ENCODE assay signal across 19 cellular contexts in genomic region chr2:204535764-204536163, GRCh38. TPM values are rescaled to one million over a fixed set of nuclear protein-coding genes. Genes with fewer than 3 reads are reported as not detected.
DNase-seq lines count a peak whose midpoint lies in the region; ATAC-seq, FAIRE-seq and TF ChIP-seq lines count a peak whose summit lies in the region.
"Had no signal": no experiment of that assay in that cellular context is flagged by ENCODE, and none has a peak within 500 bp of the region (broad histone marks: within the 10 kb centered on the region; RNA-seq: fewer than 3 reads in every experiment).

No MANE protein-coding gene starts in this region.

- H4K8ac ChIP-seq in trophoblast cell (ENCODE audit: low read depth, low read length): no peak overlapping the region

- H2AK5ac ChIP-seq in trophoblast cell (ENCODE audit: low read length): no peak overlapping the region

- H3K27ac ChIP-seq in trophoblast cell (ENCODE audit: low read depth, low read length) (no peak overlapping the region), SJCRH30 (no peak overlapping the region)
- H3K27ac ChIP-seq: 22Rv1, A549, C4-2B had no signal

- TF ChIP-seq CTCF in bronchial epithelial cell (IDR thresholded peaks at IDR 0.05; ENCODE audit: insufficient read depth, low read length, severe bottlenecking): no peak

- H4K12ac ChIP-seq in trophoblast cell (ENCODE audit: low read depth, low read length): no peak overlapping the region

- no peaks in the 10 kb centered on the region for H3K79me1 ChIP-seq in trophoblast cell (ENCODE audit: low read length)

- no CpG with 5 or more reads among the region's 1 CpG for WGBS in trophoblast cell (ENCODE audit: extremely low coverage, insufficient coverage, insufficient read length)

- H3K4me1 ChIP-seq in trophoblast cell (ENCODE audit: control insufficient read depth in 1 of 2, insufficient read depth in 2 of 2, low read length in 2 of 2): no peaks in the 10 kb centered on the region
- H3K4me1 ChIP-seq in SJCRH30: peaks cover 9% of the 10 kb centered on the region

- no peak for ATAC-seq in GM21576 (IDR thresholded peaks at IDR 0.05; ENCODE audit: unreplicated experiment)
- ATAC-seq: A549 had no signal

- H3K27me3 ChIP-seq in bronchial epithelial cell (ENCODE audit: control insufficient read depth, insufficient read depth, low read length) (no peaks in the 10 kb centered on the region), trophoblast cell (ENCODE audit: insufficient read depth, low read length) (no peaks in the 10 kb centered on the region), SJCRH30 (no peaks in the 10 kb centered on the region)

- no peak overlapping the region for H2AFZ ChIP-seq in trophoblast cell (ENCODE audit: insufficient read depth, low read length, poor library complexity)

- no peak overlapping the region for H3K14ac ChIP-seq in trophoblast cell (ENCODE audit: low read length)

- FAIRE-seq in bronchial epithelial cell (lab: Jason Lieb, UNC): no peak
- FAIRE-seq: A549, D721Med, G401.6, GM12891, GM19239 had no signal

- DNase-seq in SIG-M5 treated with dmso at 0.1 percent for 504 hours (lab: John Stamatoyannopoulos, UW; ENCODE audit: unreplicated experiment) (peak; percentile 11), SIG-M5 (lab: John Stamatoyannopoulos, UW) (no peak), bronchial epithelial cell (ENCODE audit: low read depth) (peak; percentile 7), trophoblast cell (peak; percentile 47 to 70), HCEC 1CT (no peak), SJCRH30 (no peak)
- DNase-seq: AML-193; Caco-2; CD4-positive, alpha-beta T cell; GOT3; H7 had no signal

- no peak overlapping the region for H2BK12ac ChIP-seq in trophoblast cell (ENCODE audit: low read length)

- no peak overlapping the region for H4K91ac ChIP-seq in trophoblast cell (ENCODE audit: low read depth, low read length)

- no peaks in the 10 kb centered on the region for H3K79me2 ChIP-seq in trophoblast cell (ENCODE audit: control insufficient read depth, insufficient read depth, low read length, poor library complexity)

- H3K9me3 ChIP-seq in trophoblast cell (ENCODE audit: insufficient read depth, low read depth, low read length) (no peaks in the 10 kb centered on the region), SJCRH30 (replicated peaks) (no peaks in the 10 kb centered on the region)
- H3K9me3 ChIP-seq: A549, Caco-2 had no signal

- H3K36me3 ChIP-seq in bronchial epithelial cell (ENCODE audit: control insufficient read depth, insufficient read depth, low read length) (no peaks in the 10 kb centered on the region), trophoblast cell (ENCODE audit: control insufficient read depth in 1 of 2, insufficient read depth in 2 of 2, low read length in 2 of 2) (no peaks in the 10 kb centered on the region), SJCRH30 (no peaks in the 10 kb centered on the region)

- H3K9ac ChIP-seq in trophoblast cell (ENCODE audit: low read length): no peak overlapping the region

- H3K4me3 ChIP-seq in bronchial epithelial cell (ENCODE audit: low read depth, low read length) (no peak overlapping the region), trophoblast cell (ENCODE audit: low read depth, low read length) (no peak overlapping the region), SJCRH30 (no peak overlapping the region)
- H3K4me3 ChIP-seq: A549 had no signal

- no peak overlapping the region for H2BK120ac ChIP-seq in trophoblast cell (ENCODE audit: insufficient read depth, low read length, poor library complexity)

- H3K4me2 ChIP-seq in trophoblast cell (ENCODE audit: low read length): no peak overlapping the region
- H3K4me2 ChIP-seq: A549 had no signal

- no peak overlapping the region for H3K18ac ChIP-seq in trophoblast cell (ENCODE audit: low read length)

- no peak overlapping the region for H3K23ac ChIP-seq in trophoblast cell (ENCODE audit: low read length)

- no peak overlapping the region for H2BK5ac ChIP-seq in trophoblast cell (ENCODE audit: low read depth, low read length, poor library complexity)

- no peak overlapping the region for H3K4ac ChIP-seq in trophoblast cell (ENCODE audit: low read depth, low read length)

RNA-seq across cellular contexts. Expression of gene PARD3B, which starts 9.5 kb away (rescaled TPM):
- total RNA-seq in bronchial epithelial cell: 1.6 and 2.6 TPM in 2 replicates
- polyA plus RNA-seq in trophoblast cell (2013): 0.29 and 0.33 TPM in 2 replicates
- total RNA-seq in SJCRH30 (2014; rRNA removed; shearing (Covaris generic)): 3.8 and 5.1 TPM in 2 replicates

Comparison
In these comparisons a context has a peak if more than half of its experiments do, and no peak if none do; other contexts are left out.
1. DNase-seq: peak in SIG-M5 treated with dmso at 0.1 percent for 504 hours (single experiment), bronchial epithelial cell (single experiment) and trophoblast cell (2 of 2); none in SIG-M5 (single experiment), HCEC 1CT (single experiment) and SJCRH30 (0 of 2).